In genomic region chr19:34173145-34173956, GRCh38 we compare ENCODE assay signal across 1 cellular context.
TF ChIP-seq lines count a peak whose summit lies in the region.

No MANE protein-coding gene starts in this region.

TF ChIP-seq in HEK293, 187 proteins besides CTCF, POLR2A, EP300 and RAD21 (continued from another document and continues in another):
- TF ChIP-seq ZBTB11 (tag by site-specific recombination; conservative IDR thresholded peaks at IDR 0.05; ENCODE audit: low read depth), result no peak
- TF ChIP-seq GLIS1 (tag by site-specific recombination; IDR thresholded peaks at IDR 0.05), result no peak
- TF ChIP-seq ZNF518A (tag by site-specific recombination; conservative IDR thresholded peaks at IDR 0.05; ENCODE audit: low read depth), result no peak
- TF ChIP-seq ZBTB44 (tag by site-specific recombination; IDR thresholded peaks at IDR 0.05), result 0 out of 2 replicates have a peak, but pooled peaks have one; percentile 25
- TF ChIP-seq ZBTB10 (tag by site-specific recombination; IDR thresholded peaks at IDR 0.05), result no peak
- peak; percentile 98 for TF ChIP-seq ZBTB48 (tag by site-specific recombination; IDR thresholded peaks at IDR 0.05)
- no peak for TF ChIP-seq ZFP41 (tag by site-specific recombination; IDR thresholded peaks at IDR 0.05; ENCODE audit: borderline replicate concordance)
- TF ChIP-seq SETDB1 (IDR thresholded peaks at IDR 0.05; ENCODE audit: insufficient read length, low read length), result no peak
- no peak for TF ChIP-seq KLF8 (tag by site-specific recombination; IDR thresholded peaks at IDR 0.05)
- no peak for TF ChIP-seq ZNF621 (tag by site-specific recombination; IDR thresholded peaks at IDR 0.05)
- no peak for TF ChIP-seq ZNF433 (tag by site-specific recombination; IDR thresholded peaks at IDR 0.05; ENCODE audit: low read depth)
- TF ChIP-seq ZNF404 (tag by site-specific recombination; IDR thresholded peaks at IDR 0.05), result no peak
- TF ChIP-seq ZBTB20 (tag by site-specific recombination; IDR thresholded peaks at IDR 0.05), result no peak
- TF ChIP-seq PRDM6 (tag by site-specific recombination; IDR thresholded peaks at IDR 0.05), result peak; percentile 49
- no peak for TF ChIP-seq ZNF658 (tag by site-specific recombination; IDR thresholded peaks at IDR 0.05)
- no peak for TF ChIP-seq KLF16 (tag by site-specific recombination; IDR thresholded peaks at IDR 0.05)
- TF ChIP-seq SCRT1 (tag by site-specific recombination; IDR thresholded peaks at IDR 0.05; ENCODE audit: borderline replicate concordance), result 0 out of 2 replicates have a peak, but pooled peaks have one; percentile 61
- no peak for TF ChIP-seq ZNF155 (tag by site-specific recombination; IDR thresholded peaks at IDR 0.05)
- peak; percentile 93 for TF ChIP-seq SCRT2 (tag by site-specific recombination; IDR thresholded peaks at IDR 0.05)
- TF ChIP-seq ZNF629 (tag by site-specific recombination; IDR thresholded peaks at IDR 0.05), result peak; percentile 9; the same call in 1 of the 2 replicates
- TF ChIP-seq BCL11B (tag by site-specific recombination; IDR thresholded peaks at IDR 0.05; ENCODE audit: low read depth), result no peak; the same call in 1 of the 2 replicates
- no peak for TF ChIP-seq ZNF571 (tag by site-specific recombination; IDR thresholded peaks at IDR 0.05)
- TF ChIP-seq SP7 (tag by site-specific recombination; IDR thresholded peaks at IDR 0.05), result no peak
- TF ChIP-seq ZNF24 (tag by site-specific recombination; IDR thresholded peaks at IDR 0.05), result 0 out of 2 replicates have a peak, but pooled peaks have one; percentile 16
- no peak for TF ChIP-seq MEIS1 (CRISPR knock-in tag; IDR thresholded peaks at IDR 0.05; ENCODE audit: borderline replicate concordance)
- TF ChIP-seq ZNF747 (tag by site-specific recombination; IDR thresholded peaks at IDR 0.05), result no peak
- TF ChIP-seq ZNF664 (tag by site-specific recombination; IDR thresholded peaks at IDR 0.05), result no peak
- TF ChIP-seq PATZ1 (tag by site-specific recombination; IDR thresholded peaks at IDR 0.05), result no peak
- TF ChIP-seq ZNF335 (tag by site-specific recombination; conservative IDR thresholded peaks at IDR 0.05), result 0 out of 2 replicates have a peak, but pooled peaks have one; percentile 17
- peak; percentile 83 for TF ChIP-seq ZFHX2 (tag by site-specific recombination; conservative IDR thresholded peaks at IDR 0.05)
- TF ChIP-seq GLI2 (tag by site-specific recombination; IDR thresholded peaks at IDR 0.05; ENCODE audit: borderline replicate concordance, low read depth), result 0 out of 2 replicates have a peak, but pooled peaks have one; percentile 19
- no peak for TF ChIP-seq ZNF398 (tag by site-specific recombination; IDR thresholded peaks at IDR 0.05)
- TF ChIP-seq ZNF514 (tag by site-specific recombination; IDR thresholded peaks at IDR 0.05), result no peak
- TF ChIP-seq ZFP37 (tag by site-specific recombination; IDR thresholded peaks at IDR 0.05), result peak; percentile 51; the same call in 1 of the 2 replicates
- TF ChIP-seq KLF9 (tag by site-specific recombination; IDR thresholded peaks at IDR 0.05; ENCODE audit: low read depth), result peak; percentile 27; the same call in 1 of the 2 replicates
- TF ChIP-seq RBAK (tag by site-specific recombination; IDR thresholded peaks at IDR 0.05), result no peak
- TF ChIP-seq ZBTB6 (tag by site-specific recombination; IDR thresholded peaks at IDR 0.05), result no peak
- TF ChIP-seq ZSCAN16 (tag by site-specific recombination; IDR thresholded peaks at IDR 0.05), result peak; percentile 93
